ENCODE assay signal across 17 cellular contexts in genomic region chr7:96778263-96778662, GRCh38.
A peak's percentile ranks its signal among the peaks of the same experiment; 100 is the strongest.
DNase-seq lines count a peak whose midpoint lies in the region; FAIRE-seq and TF ChIP-seq lines count a peak whose summit lies in the region.
"Had no signal": no experiment of that assay in that cellular context is flagged by ENCODE, and none has a peak within 500 bp of the region (broad histone marks: within the 10 kb centered on the region; RNA-seq: fewer than 3 reads in every experiment).

No MANE protein-coding gene starts in this region.

- H3K9me3 ChIP-seq in iPS DF 6.9 (ENCODE audit: control insufficient read depth, insufficient read depth, low read length) (no peaks in the 10 kb centered on the region), GM23248 (ENCODE audit: low read depth) (no peaks in the 10 kb centered on the region)
- H3K9me3 ChIP-seq: BLaER1, heart right ventricle, neutrophil had no signal

- WGBS in iPS DF 6.9 (ENCODE audit: insufficient coverage, insufficient read length) = no CpG with 5 or more reads among the region's 3 CpGs
- 80 to 82% methylated on average over 3 of the region's 3 CpGs for WGBS in lower leg skin, 2 donors
- WGBS in GM23248 (ENCODE audit: low coverage in 1 of 2, low lambda C conversion rate in 2 of 2, missing lambda C conversion rate in 2 of 2), 2 experiments = 22 to 27% methylated on average over 3 of the region's 3 CpGs

- H3K4me1 ChIP-seq in iPS DF 6.9 (ENCODE audit: control insufficient read depth, insufficient read depth, low read length) = no peaks in the 10 kb centered on the region
- H3K4me1 ChIP-seq in GM23248 (ENCODE audit: insufficient read depth) = no peaks in the 10 kb centered on the region
- H3K4me1 ChIP-seq: BLaER1, heart right ventricle had no signal

- no peak overlapping the region for H3K4me2 ChIP-seq in GM23248 (ENCODE audit: unreplicated experiment)
- H3K4me2 ChIP-seq: BLaER1 had no signal

- TF ChIP-seq CTCF in D721Med (IDR thresholded peaks at IDR 0.05; ENCODE audit: insufficient read depth, missing control alignments) (peak; percentile 4), GM12875 (IDR thresholded peaks at IDR 0.05; ENCODE audit: borderline replicate concordance, insufficient read depth, low read depth, low read length) (peak; percentile 13; the same call in 1 of the 2 replicates), lower leg skin (IDR thresholded peaks at IDR 0.05) (no peak), RWPE1 (conservative IDR thresholded peaks at IDR 0.05; ENCODE audit: low read depth) (no peak; the same call in 1 of the 2 replicates)

- H3K9me2 ChIP-seq in GM23248 (ENCODE audit: insufficient read depth) = no peaks in the 10 kb centered on the region

- POLR2A ChIA-PET in RWPE1 (lab: Yijun Ruan, JAX; ENCODE audit: low non-redundant PET) = no interaction called here

- DNase-seq in D721Med (ENCODE audit: insufficient read length, low spot score) (no peak), OCI-M1 (lab: John Stamatoyannopoulos, UW) (peak; percentile 43), iPS DF 6.9 (ENCODE audit: low read depth, low spot score) (peak; percentile 25), lower leg skin (ENCODE audit: low spot score in 2 of 2) (no peak), GM23248 (no peak), RWPE1 (ENCODE audit: low spot score) (no peak)
- DNase-seq in stimulated activated CD4-positive, alpha-beta T cell treated with anti-CD3 and anti-CD28 coated beads, Interleukin-2, amount 100 ng/mL, for 24 hours = no peak
- DNase-seq: activated CD8-positive, alpha-beta memory T cell treated with anti-CD3 and anti-CD28 coated beads for 24 hours; activated naive CD4-positive, alpha-beta T cell treated with anti-CD3 and anti-CD28 coated beads, Interleukin-2, amount 10 ng/mL, durations not matched to agents 7 days and 5 days; caudate nucleus; heart right ventricle; T1000 had no signal

- CTCF ChIA-PET in RWPE1 (lab: Yijun Ruan, JAX) = interaction anchor here (0.6 kb wide), 1 partner anchor 104 kb away, joined by 3 read pairs; no protein-coding TSS in a partner anchor

- H3F3A ChIP-seq in GM23248 (ENCODE audit: insufficient read depth) = no peaks in the 10 kb centered on the region

- FAIRE-seq in D721Med (lab: Jason Lieb, UNC) = no peak
- FAIRE-seq: endothelial cell of umbilical vein had no signal

- H4K20me1 ChIP-seq in GM23248 (ENCODE audit: insufficient read depth) = no peaks in the 10 kb centered on the region
- H4K20me1 ChIP-seq: BLaER1 had no signal

- H3K36me3 ChIP-seq in iPS DF 6.9 (ENCODE audit: control insufficient read depth, insufficient read depth, low read length) (no peaks in the 10 kb centered on the region), GM23248 (ENCODE audit: low read depth) (no peaks in the 10 kb centered on the region)
- H3K36me3 ChIP-seq: BLaER1, heart right ventricle, neutrophil had no signal

- H3K27ac ChIP-seq in iPS DF 6.9 (ENCODE audit: low read length) (no peak overlapping the region), GM23248 (no peak overlapping the region), RWPE1 (no peak overlapping the region)
- H3K27ac ChIP-seq: BLaER1, heart right ventricle, neutrophil had no signal

- H3K79me2 ChIP-seq in GM23248 (ENCODE audit: insufficient read depth) = no peaks in the 10 kb centered on the region

- no peak overlapping the region for H2AFZ ChIP-seq in GM23248

- H3K27me3 ChIP-seq in iPS DF 6.9 (ENCODE audit: control insufficient read depth, insufficient read depth, low read length) (no peaks in the 10 kb centered on the region), GM23248 (replicated peaks; ENCODE audit: insufficient read depth) (no peaks in the 10 kb centered on the region; the same call in 1 of the 2 replicates)
- H3K27me3 ChIP-seq: BLaER1, neutrophil had no signal

- in situ Hi-C loops in GM23248 (cut with MboI) = no loop called here

- H3K9ac ChIP-seq in GM23248 = no peak overlapping the region
- H3K9ac ChIP-seq: BLaER1 had no signal

- no peak overlapping the region for H3K4me3 ChIP-seq in GM12875 (ENCODE audit: low read depth, low read length)
- H3K4me3 ChIP-seq in iPS DF 6.9 (ENCODE audit: low read length) = no peak overlapping the region
- no peak overlapping the region for H3K4me3 ChIP-seq in lower leg skin (ENCODE audit: low read depth, poor library complexity, severe bottlenecking)
- H3K4me3 ChIP-seq in GM23248 = no peak overlapping the region
- H3K4me3 ChIP-seq: BLaER1, heart right ventricle, lung had no signal

- no peak for TF ChIP-seq POLR2A in lower leg skin (IDR thresholded peaks at IDR 0.05)

- intact Hi-C loops in lower leg skin (cut with DNase I; ENCODE audit: low total_unique reads) = no loop called here

Comparison
In these comparisons a context has a peak if more than half of its experiments do, and no peak if none do; other contexts are left out.
1. DNase-seq: peak in OCI-M1 (single experiment) and iPS DF 6.9 (single experiment); none in D721Med (single experiment), lower leg skin (0 of 2), GM23248 (single experiment), stimulated activated CD4-positive, alpha-beta T cell treated with anti-CD3 and anti-CD28 coated beads, Interleukin-2, amount 100 ng/mL, for 24 hours (0 of 2) and RWPE1 (single experiment).
2. CTCF ChIP-seq: peak in D721Med (single experiment) and GM12875 (single experiment); none in lower leg skin (0 of 3) and RWPE1 (single experiment).